16 cellular contexts compared by ENCODE assay signal in the genomic region with DNA sequence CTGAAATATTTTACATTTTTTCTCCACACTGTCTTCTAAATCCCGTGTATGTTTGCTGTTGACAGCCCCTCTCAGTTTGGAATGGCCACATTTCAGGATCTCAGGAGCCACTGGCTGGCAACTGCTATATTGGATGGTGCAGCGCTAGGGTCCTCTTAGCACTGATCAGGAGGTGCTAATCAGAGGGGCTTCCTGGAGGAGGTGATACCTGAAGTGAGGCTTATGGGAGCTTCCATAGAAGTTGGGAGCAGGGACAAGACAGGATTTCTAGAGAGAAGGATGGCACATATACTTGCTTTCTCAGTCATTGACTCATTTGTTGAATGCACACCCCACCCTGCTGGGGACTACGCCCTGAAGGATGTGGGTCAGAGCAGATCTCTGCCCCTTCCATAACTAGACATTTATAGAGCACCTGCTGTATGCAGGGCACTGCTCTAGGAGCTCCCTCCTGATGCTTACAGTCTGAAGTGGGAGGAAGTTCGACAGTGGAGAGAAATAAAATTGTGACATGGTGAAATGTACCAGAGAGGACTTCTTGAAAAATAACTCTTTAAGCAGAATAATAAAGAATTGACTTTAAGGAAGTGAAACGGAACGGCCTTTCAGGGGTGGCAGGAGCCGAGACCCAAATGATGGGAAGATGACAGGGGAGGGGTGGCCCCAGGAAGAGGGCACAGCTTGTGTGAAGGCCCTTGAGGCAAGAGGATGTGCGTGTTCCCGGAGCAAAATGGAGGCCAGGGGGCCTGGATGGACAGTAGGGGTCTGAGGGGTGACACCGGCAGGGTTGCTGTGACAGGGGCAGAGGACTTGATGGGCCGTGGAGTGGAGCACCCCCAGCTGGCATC. TPM values are rescaled to one million over a fixed set of nuclear protein-coding genes. Genes with fewer than 3 reads are reported as not detected.
DNase-seq lines count a peak whose midpoint lies in the region; ATAC-seq and TF ChIP-seq lines count a peak whose summit lies in the region.
"Had no signal": no experiment of that assay in that cellular context is flagged by ENCODE, and none has a peak within 500 bp of the region (broad histone marks: within the 10 kb centered on the region; RNA-seq: fewer than 3 reads in every experiment).

No MANE protein-coding gene starts in this region.

- no peak overlapping the region for H2BK20ac ChIP-seq in H9 (ENCODE audit: low read depth, low read length, poor library complexity, severe bottlenecking)

- H3K4me2 ChIP-seq in H9 (ENCODE audit: insufficient read depth, insufficient read length, low read length): no peak overlapping the region

- H3K36me3 Mint-ChIP-seq in H9 (ENCODE audit: insufficient read depth in 1 of 3, low read depth in 3 of 3): peaks cover 13 to 27% (median 25%) of the 10 kb centered on the region in 3 experiments
- peaks cover 38% of the 10 kb centered on the region for H3K36me3 Mint-ChIP-seq in activated T-helper 17 cell treated with anti-CD3 and anti-CD28 coated beads, Interleukin-2, amount 50 U/mL, for 72 hours (ENCODE audit: low read depth)
- peaks cover 3 to 36% (median 11%) of the 10 kb centered on the region in 3 donors for H3K36me3 Mint-ChIP-seq in naive thymus-derived CD8-positive, alpha-beta T cell

- no peaks in the 10 kb centered on the region for H3K9me3 Mint-ChIP-seq in H9
- H3K9me3 Mint-ChIP-seq in activated T-helper 17 cell treated with anti-CD3 and anti-CD28 coated beads, Interleukin-2, amount 50 U/mL, for 72 hours: no peaks in the 10 kb centered on the region
- H3K9me3 Mint-ChIP-seq in naive thymus-derived CD8-positive, alpha-beta T cell: no peaks in the 10 kb centered on the region
- H3K9me3 Mint-ChIP-seq: activated naive CD8-positive, alpha-beta T cell treated with anti-CD3 and anti-CD28 coated beads, Interleukin-2, amount 50 U/mL, for 24 hours had no signal

- H3K27ac Mint-ChIP-seq in H9: peak overlapping the region in 2 of 3 experiments; percentile 15 to 30; a peak in 5 of 7 replicates
- peak overlapping the region; percentile 74 for H3K27ac Mint-ChIP-seq in activated T-helper 17 cell treated with anti-CD3 and anti-CD28 coated beads, Interleukin-2, amount 50 U/mL, for 72 hours
- H3K27ac Mint-ChIP-seq in naive thymus-derived CD8-positive, alpha-beta T cell: peak overlapping the region in 7 of 10 donors; percentile 29 to 81 (median 56)
- H3K27ac Mint-ChIP-seq: activated naive CD8-positive, alpha-beta T cell treated with anti-CD3 and anti-CD28 coated beads, Interleukin-2, amount 50 U/mL, for 24 hours had no signal

- H3K4me1 Mint-ChIP-seq in H9: peaks cover 5 to 13% of the 10 kb centered on the region in 2 experiments; a peak in 3 of 4 replicates
- peaks cover 21% of the 10 kb centered on the region for H3K4me1 Mint-ChIP-seq in activated T-helper 17 cell treated with anti-CD3 and anti-CD28 coated beads, Interleukin-2, amount 50 U/mL, for 72 hours
- peaks cover 23 to 33% (median 29%) of the 10 kb centered on the region in 4 donors for H3K4me1 Mint-ChIP-seq in naive thymus-derived CD8-positive, alpha-beta T cell

- no peak for TF ChIP-seq CTCF in H9 (conservative IDR thresholded peaks at IDR 0.05)

- no peak overlapping the region for H4K91ac ChIP-seq in H9 (ENCODE audit: insufficient read length, low read depth, low read length)

- no peak overlapping the region for H3K18ac ChIP-seq in H9 (ENCODE audit: insufficient read length, low read depth, low read length)

- no peak overlapping the region for H3T11ph ChIP-seq in H9 (ENCODE audit: low read length)

- H3K4ac ChIP-seq in H9 (ENCODE audit: low read depth, low read length): no peak overlapping the region

- H4K20me1 ChIP-seq in H9 (ENCODE audit: control insufficient read depth, insufficient read depth, insufficient read length): no peaks in the 10 kb centered on the region

- no peak overlapping the region for H3K9ac ChIP-seq in H9 (ENCODE audit: extremely low read depth, insufficient read length, low read length)

- peaks cover 5% of the 10 kb centered on the region for H3K79me1 ChIP-seq in H9 (ENCODE audit: insufficient read depth, low read depth, low read length, poor library complexity, severe bottlenecking)

- no peaks in the 10 kb centered on the region for H3K9me3 ChIP-seq in H9 (ENCODE audit: control insufficient read depth, low read depth, low read length)

- H3K27me3 ChIP-seq in H9 (ENCODE audit: insufficient read depth, low read length): no peaks in the 10 kb centered on the region

- ATAC-seq in activated T-helper 17 cell treated with anti-CD3 and anti-CD28 coated beads, Interleukin-2, amount 50 U/mL, for 72 hours (replicated peaks): no peak
- ATAC-seq in naive thymus-derived CD8-positive, alpha-beta T cell: no peak

- no peak overlapping the region; a peak in 1 of 5 replicates for H3K4me3 Mint-ChIP-seq in H9
- H3K4me3 Mint-ChIP-seq in activated T-helper 17 cell treated with anti-CD3 and anti-CD28 coated beads, Interleukin-2, amount 50 U/mL, for 72 hours: no peak overlapping the region
- peak overlapping the region in 1 of 10 donors; percentile 73 for H3K4me3 Mint-ChIP-seq in naive thymus-derived CD8-positive, alpha-beta T cell
- H3K4me3 Mint-ChIP-seq: activated naive CD8-positive, alpha-beta T cell treated with anti-CD3 and anti-CD28 coated beads, Interleukin-2, amount 50 U/mL, for 24 hours had no signal

- H2BK15ac ChIP-seq in H9 (ENCODE audit: low read depth, low read length): no peak overlapping the region

- no peaks in the 10 kb centered on the region for H3K27me3 Mint-ChIP-seq in H9 (ENCODE audit: low read depth)
- H3K27me3 Mint-ChIP-seq in activated T-helper 17 cell treated with anti-CD3 and anti-CD28 coated beads, Interleukin-2, amount 50 U/mL, for 72 hours: no peaks in the 10 kb centered on the region
- H3K27me3 Mint-ChIP-seq in naive thymus-derived CD8-positive, alpha-beta T cell: no peaks in the 10 kb centered on the region
- H3K27me3 Mint-ChIP-seq: activated naive CD8-positive, alpha-beta T cell treated with anti-CD3 and anti-CD28 coated beads, Interleukin-2, amount 50 U/mL, for 24 hours had no signal

- H3K27ac ChIP-seq in H9 (ENCODE audit: insufficient read length, low read depth, low read length): no peak overlapping the region
- H3K27ac ChIP-seq: 22Rv1, HL-60 had no signal

- no peaks in the 10 kb centered on the region for H3K4me1 ChIP-seq in H9 (ENCODE audit: insufficient read depth, low read length)

- H3K79me2 ChIP-seq in H9 (ENCODE audit: insufficient read depth, low read length): peaks cover 4% of the 10 kb centered on the region; the same call in 1 of the 2 replicates

- H2BK12ac ChIP-seq in H9 (ENCODE audit: insufficient read length, low read depth, low read length): no peak overlapping the region

- H2BK5ac ChIP-seq in H9 (ENCODE audit: insufficient read length, low read length): no peak overlapping the region

- H2BK120ac ChIP-seq in H9 (ENCODE audit: low read depth, low read length, poor library complexity, severe bottlenecking): no peak overlapping the region

- WGBS in H9 (ENCODE audit: extremely low coverage, insufficient read length, low lambda C conversion rate): no CpG with 5 or more reads among the region's 11 CpGs

- H2AFZ ChIP-seq in H9 (ENCODE audit: low read length): no peak overlapping the region

- no peak overlapping the region for H3K14ac ChIP-seq in H9 (ENCODE audit: insufficient read depth, low read length)

- H4K8ac ChIP-seq in H9 (replicated peaks; ENCODE audit: insufficient read length, low read depth, low read length): no peak overlapping the region

- H4K5ac ChIP-seq in H9 (ENCODE audit: insufficient read length, low read depth, low read length): no peak overlapping the region

- DNase-seq in SIG-M5 treated with dmso at 0.1 percent for 504 hours (lab: John Stamatoyannopoulos, UW; ENCODE audit: unreplicated experiment) (peak; percentile 81), SIG-M5 (lab: John Stamatoyannopoulos, UW) (no peak), H9 (no peak), SKM-1 (lab: John Stamatoyannopoulos, UW; ENCODE audit: unreplicated experiment) (no peak), NCI-H1694 (lab: John Stamatoyannopoulos, UW) (no peak), nucleus accumbens (lab: John Stamatoyannopoulos, UW) (no peak)
- DNase-seq in naive thymus-derived CD8-positive, alpha-beta T cell: no peak
- DNase-seq: activated CD8-positive, alpha-beta memory T cell treated with anti-CD3 and anti-CD28 coated beads, Interleukin-2, amount 50 U/mL, for 48 hours; activated naive CD8-positive, alpha-beta T cell treated with anti-CD3 and anti-CD28 coated beads, Interleukin-2, amount 50 U/mL, for 24 hours; GDM1; kidney glomerular epithelial cell; small intestine had no signal

- H3K23me2 ChIP-seq in H9 (ENCODE audit: insufficient read length, low read depth, low read length, poor library complexity, severe bottlenecking): no peaks in the 10 kb centered on the region

- H3K56ac ChIP-seq in H9 (ENCODE audit: insufficient read length, low read depth, low read length): no peak overlapping the region

- POLR2A ChIA-PET in naive thymus-derived CD8-positive, alpha-beta T cell (lab: Charles Lee): no interaction called here

- no peak overlapping the region for H2AK5ac ChIP-seq in H9 (ENCODE audit: insufficient read length, low read length)

- no peak overlapping the region for H3K23ac ChIP-seq in H9 (ENCODE audit: insufficient read length, low read depth, low read length)

RNA-seq across cellular contexts. Expression of gene AP2A1, which starts 13.2 kb away (rescaled TPM):
- total RNA-seq in H9 (2021): 108 and 109 TPM in 2 replicates
- 10 to 100 TPM; 77.5 to 87.0 TPM for total RNA-seq in activated T-helper 17 cell treated with anti-CD3 and anti-CD28 coated beads, Interleukin-2, amount 50 U/mL, for 72 hours
- total RNA-seq in naive thymus-derived CD8-positive, alpha-beta T cell: 10 to 100 TPM; 56.1 to 57.8 TPM
- polyA plus RNA-seq in naive thymus-derived CD8-positive, alpha-beta T cell: 1 to 10 TPM; 4.5 to 6.5 (median 4.9) TPM

RNA-seq across cellular contexts. Expression of gene TSKS, which starts 16.8 kb away (rescaled TPM):
- 0.28 and 0.37 TPM in 2 replicates for total RNA-seq in H9 (2021)
- total RNA-seq in activated T-helper 17 cell treated with anti-CD3 and anti-CD28 coated beads, Interleukin-2, amount 50 U/mL, for 72 hours: under 1 TPM; 0.32 to 0.45 TPM
- total RNA-seq in naive thymus-derived CD8-positive, alpha-beta T cell: 1 to 10 TPM; 3.5 to 4.8 TPM
- 1 to 10 TPM in 1 of 3 donors, under 1 TPM in 2; 0.17 to 1.2 (median 0.40) TPM for polyA plus RNA-seq in naive thymus-derived CD8-positive, alpha-beta T cell
- total RNA-seq: cerebellum had no signal

RNA-seq across cellular contexts. Expression of gene FUZ, which starts 33.1 kb away (rescaled TPM):
- total RNA-seq in H9 (2021): 25.1 and 29.7 TPM in 2 replicates
- 10 to 100 TPM; 15.5 to 19.1 TPM for total RNA-seq in activated T-helper 17 cell treated with anti-CD3 and anti-CD28 coated beads, Interleukin-2, amount 50 U/mL, for 72 hours
- 10 to 100 TPM; 23.0 to 28.8 TPM for total RNA-seq in naive thymus-derived CD8-positive, alpha-beta T cell
- 1 to 10 TPM; 5.4 to 7.5 (median 7.0) TPM for polyA plus RNA-seq in naive thymus-derived CD8-positive, alpha-beta T cell

RNA-seq across cellular contexts. Expression of gene MED25, which starts 38.1 kb away (rescaled TPM):
- 76.7 and 77.5 TPM in 2 replicates for total RNA-seq in H9 (2021)
- total RNA-seq in activated T-helper 17 cell treated with anti-CD3 and anti-CD28 coated beads, Interleukin-2, amount 50 U/mL, for 72 hours: 10 to 100 TPM; 55.6 to 56.1 TPM
- 10 to 100 TPM; 39.8 to 43.2 TPM for total RNA-seq in naive thymus-derived CD8-positive, alpha-beta T cell
- 10 to 100 TPM in 2 of 3 donors, 1 to 10 TPM in 1; 7.5 to 19.2 (median 13.1) TPM for polyA plus RNA-seq in naive thymus-derived CD8-positive, alpha-beta T cell

Comparison
In these comparisons a context has a peak if more than half of its experiments do, and no peak if none do; other contexts are left out.
1. H3K27ac Mint-ChIP-seq: peak in every context shown above with its lines; median percentile 74 in activated T-helper 17 cell treated with anti-CD3 and anti-CD28 coated beads, Interleukin-2, amount 50 U/mL, for 72 hours; 56 in naive thymus-derived CD8-positive, alpha-beta T cell; 22 in H9.